13 cellular contexts compared by ENCODE assay signal in the genomic region with DNA sequence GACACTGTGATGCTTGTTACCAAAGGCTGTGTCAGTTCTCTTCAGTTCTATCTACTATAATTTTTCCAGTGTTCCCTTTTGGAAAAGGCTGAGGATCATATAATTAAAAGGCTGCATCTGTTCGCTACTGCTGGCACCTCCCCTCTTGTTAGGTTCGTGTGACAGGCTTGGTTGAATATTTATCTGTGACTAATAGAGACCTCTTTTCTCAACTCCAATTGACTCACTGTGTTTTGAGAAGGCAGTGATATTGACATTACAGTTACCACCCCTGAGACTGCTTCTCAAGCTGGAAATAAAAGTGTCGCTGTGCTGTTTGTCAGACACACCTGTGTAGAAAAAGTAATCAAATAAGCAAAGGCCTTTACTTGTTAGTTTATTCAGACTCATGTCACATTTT.
DNase-seq lines count a peak whose midpoint lies in the region; ATAC-seq lines count a peak whose summit lies in the region.
"Had no signal": no experiment of that assay in that cellular context is flagged by ENCODE, and none has a peak within 500 bp of the region (broad histone marks: within the 10 kb centered on the region; RNA-seq: fewer than 3 reads in every experiment).

No MANE protein-coding gene starts in this region.

- no peak for ATAC-seq in GM19397 (IDR thresholded peaks at IDR 0.05; ENCODE audit: unreplicated experiment)
- ATAC-seq: stimulated activated memory B cell treated with anti-CD40 and anti-IgM and Interleukin-4, amounts not matched to agents 10 μg/mL and 1 μg/mL and 100 μg/mL, for 72 hours had no signal

- DNase-seq in DMS153 treated with DMSO at 0.1 percent for 48 hours (lab: John Stamatoyannopoulos, UW; ENCODE audit: unreplicated experiment) (peak; percentile 21), NCI-H1436 treated with DMSO at 0.1 percent for 48 hours (lab: John Stamatoyannopoulos, UW) (peak; percentile 69), SHP77 treated with DMSO at 0.1 percent for 48 hours (lab: John Stamatoyannopoulos, UW) (peak; percentile 1), mucosa of gallbladder (ENCODE audit: low spot score) (peak; percentile 11), SIG-M5 (lab: John Stamatoyannopoulos, UW) (no peak), cerebellum (ENCODE audit: low spot score) (no peak)
- DNase-seq: activated CD4-positive, alpha-beta memory T cell treated with anti-CD3 and anti-CD28 coated beads, Interleukin-2, amount 10 ng/mL, durations not matched to agents 7 days and 5 days; caudate nucleus; DMS 273 treated with DMSO at 0.1 percent for 48 hours; Karpas-422; T-helper 1 cell had no signal

Comparison
In these comparisons a context has a peak if more than half of its experiments do, and no peak if none do; other contexts are left out.
1. DNase-seq: peak in DMS153 treated with DMSO at 0.1 percent for 48 hours (single experiment), NCI-H1436 treated with DMSO at 0.1 percent for 48 hours (single experiment), SHP77 treated with DMSO at 0.1 percent for 48 hours (single experiment) and mucosa of gallbladder (single experiment); none in SIG-M5 (single experiment) and cerebellum (single experiment).